ENCODE assay signal across 30 cellular contexts in the genomic region with DNA sequence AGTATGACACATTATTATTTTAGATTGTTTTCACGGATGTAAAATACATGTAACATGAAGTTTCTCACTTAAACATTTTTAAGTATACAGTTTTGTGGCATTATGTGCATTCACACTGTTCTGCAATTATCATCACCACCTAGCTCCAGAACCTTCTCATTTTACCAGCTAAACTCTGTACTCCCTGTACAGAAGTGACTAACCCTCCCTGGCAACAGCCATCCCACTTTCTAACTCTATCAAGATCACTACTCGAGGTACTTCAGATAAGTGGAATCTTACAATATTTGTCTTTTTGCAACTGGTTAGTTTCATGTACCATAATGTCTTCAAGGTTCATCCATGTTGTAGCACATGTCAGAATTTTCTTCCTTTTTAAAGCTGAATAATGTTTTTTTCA.
"Had no signal": no experiment of that assay in that cellular context is flagged by ENCODE, and none has a peak within 500 bp of the region (broad histone marks: within the 10 kb centered on the region; RNA-seq: fewer than 3 reads in every experiment).

No MANE protein-coding gene starts in this region.

- H3K27me3 ChIP-seq: ascending aorta, body of pancreas, brain microvascular endothelial cell, breast epithelium had no signal

- DNase-seq: activated effector memory CD4-positive, alpha-beta T cell treated with anti-CD3 and anti-CD28 coated beads, Interleukin-2, amount 50 U/mL, for 16 hours; activated effector memory CD4-positive, alpha-beta T cell treated with Interleukin-2 at 50 U/mL for 16 hours; activated gamma-delta T cell; activated gamma-delta T cell treated with Interleukin-2 at 50 U/mL for 16 hours; activated naive CD4-positive, alpha-beta T cell; activated naive CD4-positive, alpha-beta T cell treated with anti-CD3 and anti-CD28 coated beads for 36 hours; activated naive CD4-positive, alpha-beta T cell treated with anti-CD3 and anti-CD28 coated beads, Interleukin-2, amount 10 ng/mL, durations not matched to agents 7 days and 5 days; activated naive CD4-positive, alpha-beta T cell treated with anti-CD3 and anti-CD28 coated beads, Interleukin-2, amount 50 U/mL, for 16 hours; activated naive CD4-positive, alpha-beta T cell treated with Interleukin-2 at 50 U/mL for 16 hours; activated naive CD8-positive, alpha-beta T cell treated with anti-CD3 and anti-CD28 coated beads for 36 hours; activated naive CD8-positive, alpha-beta T cell treated with anti-CD3 and anti-CD28 coated beads, Interleukin-2, amount 10 ng/mL, durations not matched to agents 7 days and 5 days; activated naive CD8-positive, alpha-beta T cell treated with anti-CD3 and anti-CD28 coated beads, Interleukin-2, amount 50 U/mL, for 24 hours; activated T-cell treated with anti-CD3 and anti-CD28 coated beads, Interleukin-2, amount 50 U/mL, for 1 hour; activated T-cell treated with anti-CD3 and anti-CD28 coated beads, Interleukin-2, amount 50 U/mL, for 24 hours; activated T-cell treated with anti-CD3 and anti-CD28 coated beads, Interleukin-2, amount 50 U/mL, for 4 hours; activated T-cell treated with anti-CD3 and anti-CD28 coated beads, Interleukin-2, amount 50 U/mL, for 48 hours; activated T-cell treated with anti-CD3 and anti-CD28 coated beads, Interleukin-2, amount 50 U/mL, for 72 hours; adrenal gland; amniotic stem cell; amygdala; anterior cingulate cortex; body of pancreas; brain microvascular endothelial cell; central memory CD4-positive, alpha-beta T cell; cerebellar nuclear complex had no signal

- H3K36me3 ChIP-seq: adrenal gland, ascending aorta, brain microvascular endothelial cell, breast epithelium, cardiac muscle cell had no signal

- H3K4me1 ChIP-seq: adrenal gland, ascending aorta, breast epithelium had no signal

- H3K9me3 ChIP-seq: adrenal gland, ascending aorta, body of pancreas, breast epithelium had no signal

- H3K4me3 ChIP-seq: adrenal gland, ascending aorta, body of pancreas, breast epithelium, cardiac muscle cell had no signal

- H3K27ac ChIP-seq: adrenal gland, ascending aorta, body of pancreas, brain microvascular endothelial cell, breast epithelium, cardiac muscle cell had no signal

- ATAC-seq: activated naive CD4-positive, alpha-beta T cell treated with anti-CD3 and anti-CD28 coated beads, Interleukin-2, amount 50 U/mL, for 72 hours; activated naive CD8-positive, alpha-beta T cell treated with anti-CD3 and anti-CD28 coated beads, Interleukin-2, amount 50 U/mL, for 24 hours; activated T-cell treated with anti-CD3 and anti-CD28 coated beads, Interleukin-2, amount 50 U/mL, for 4 hours; activated T-cell treated with anti-CD3 and anti-CD28 coated beads, Interleukin-2, amount 50 U/mL, for 72 hours; activated T-helper 17 cell treated with anti-CD3 and anti-CD28 coated beads, Interleukin-2, amount 50 U/mL, for 72 hours; body of pancreas had no signal
